In genomic region chr11:3835752-3836151, GRCh38 we compare ENCODE assay signal across 12 cellular contexts. TPM values are rescaled to one million over a fixed set of nuclear protein-coding genes. Genes with fewer than 3 reads are reported as not detected.
DNase-seq lines count a peak whose midpoint lies in the region; ATAC-seq and TF ChIP-seq lines count a peak whose summit lies in the region.
"Had no signal": no experiment of that assay in that cellular context is flagged by ENCODE, and none has a peak within 500 bp of the region (broad histone marks: within the 10 kb centered on the region; RNA-seq: fewer than 3 reads in every experiment).

No MANE protein-coding gene starts in this region.

- no peaks in the 10 kb centered on the region for H3F3A ChIP-seq in PC-9 (ENCODE audit: insufficient read depth, low read depth)

- no peak overlapping the region for H3K4me3 Mint-ChIP-seq in HFFc6
- H3K4me3 Mint-ChIP-seq in activated CD4-positive, alpha-beta memory T cell treated with anti-CD3 and anti-CD28 coated beads for 36 hours, result peak overlapping the region; percentile 64

- H3K9me3 Mint-ChIP-seq in HFFc6, result no peaks in the 10 kb centered on the region
- no peaks in the 10 kb centered on the region for H3K9me3 Mint-ChIP-seq in activated CD4-positive, alpha-beta memory T cell treated with anti-CD3 and anti-CD28 coated beads for 36 hours

- ATAC-seq in heart right ventricle (peak in 6 of 8 donors; percentile 11 to 42 (median 34)), HG03159 (IDR thresholded peaks at IDR 0.05; ENCODE audit: unreplicated experiment) (no peak), GM18870 (IDR thresholded peaks at IDR 0.05; ENCODE audit: unreplicated experiment) (no peak)

- H3K36me3 ChIP-seq in heart right ventricle (peaks cover 0 to 31% (median 0%) of the 10 kb centered on the region in 9 donors), skeletal muscle tissue (ENCODE audit: control insufficient read depth in 3 of 3, insufficient read depth in 3 of 3, low read length in 3 of 3) (peaks cover 0 to 3% (median 0%) of the 10 kb centered on the region in 3 donors), PC-9 (ENCODE audit: low read depth) (no peaks in the 10 kb centered on the region)

- CTCF ChIA-PET in activated CD4-positive, alpha-beta memory T cell treated with anti-CD3 and anti-CD28 coated beads for 36 hours (lab: Charles Lee), result interaction anchor here (0.6 to 23.7 kb wide), 5 partner anchors 11 to 321 kb away, joined by 3 to 756 read pairs (median 24); partner anchors contain the start of genes PGAP2 and STIM1
- CTCF ChIA-PET in PC-9 (lab: Charles Lee), result interaction anchor here (0.6 kb wide), 1 partner anchor 16 kb away, joined by 10 read pairs; no protein-coding TSS in a partner anchor

- no peak overlapping the region for H3K4me2 ChIP-seq in PC-9

- H4K20me1 ChIP-seq in PC-9 (ENCODE audit: insufficient read depth), result no peaks in the 10 kb centered on the region

- WGBS in heart right ventricle, 2 donors, result 56 to 64% methylated on average over 5 of the region's 5 CpGs

- peaks cover 34 to 95% (median 81%) of the 10 kb centered on the region in 9 donors for H3K4me1 ChIP-seq in heart right ventricle
- peaks cover 34 to 56% (median 43%) of the 10 kb centered on the region in 3 donors for H3K4me1 ChIP-seq in skeletal muscle tissue (ENCODE audit: control insufficient read depth in 3 of 3, insufficient read depth in 3 of 3, low read length in 3 of 3)
- 0 out of 2 replicates have a peak, but pooled peaks cover 3% of the 10 kb centered on the region for H3K4me1 ChIP-seq in PC-9 (replicated peaks; ENCODE audit: insufficient read depth)

- peaks cover 52% of the 10 kb centered on the region for H3K4me1 Mint-ChIP-seq in HFFc6 (ENCODE audit: low read depth)
- peaks cover 72% of the 10 kb centered on the region for H3K4me1 Mint-ChIP-seq in activated CD4-positive, alpha-beta memory T cell treated with anti-CD3 and anti-CD28 coated beads for 36 hours (ENCODE audit: low read depth)

- no peaks in the 10 kb centered on the region for H3K9me2 ChIP-seq in PC-9 (ENCODE audit: insufficient read depth)

- TF ChIP-seq CTCF in HFFc6 (IDR thresholded peaks at IDR 0.05), result no peak
- TF ChIP-seq CTCF in heart right ventricle (IDR thresholded peaks at IDR 0.05), result no peak
- no peak for TF ChIP-seq CTCF in PC-9 (conservative IDR thresholded peaks at IDR 0.05)

- H2AFZ ChIP-seq in PC-9, result no peak overlapping the region

- H3K9me3 ChIP-seq in heart right ventricle, result no peaks in the 10 kb centered on the region
- H3K9me3 ChIP-seq in skeletal muscle tissue (ENCODE audit: control insufficient read depth in 3 of 3, low read length in 3 of 3), result no peaks in the 10 kb centered on the region
- no peaks in the 10 kb centered on the region for H3K9me3 ChIP-seq in PC-9 (ENCODE audit: insufficient read depth, low read depth)

- H3K4me3 ChIP-seq in heart right ventricle (peak overlapping the region in 1 of 10 donors; percentile 97), skeletal muscle tissue (ENCODE audit: low read length in 3 of 3) (no peak overlapping the region), PC-9 (no peak overlapping the region)
- H3K4me3 ChIP-seq: lung had no signal

- no peak overlapping the region for H3K9ac ChIP-seq in skeletal muscle tissue (ENCODE audit: low read depth in 1 of 3, low read length in 3 of 3)

- peaks cover 26% of the 10 kb centered on the region for H3K36me3 Mint-ChIP-seq in HFFc6 (ENCODE audit: low read depth)
- H3K36me3 Mint-ChIP-seq in activated CD4-positive, alpha-beta memory T cell treated with anti-CD3 and anti-CD28 coated beads for 36 hours, result peaks cover 64% of the 10 kb centered on the region

- H3K27me3 ChIP-seq in heart right ventricle, result no peaks in the 10 kb centered on the region
- H3K27me3 ChIP-seq in skeletal muscle tissue (ENCODE audit: control insufficient read depth in 3 of 3, insufficient read depth in 3 of 3, low read length in 3 of 3), result no peaks in the 10 kb centered on the region
- H3K27me3 ChIP-seq in PC-9 (ENCODE audit: insufficient read depth, low read depth), result no peaks in the 10 kb centered on the region

- H3K79me2 ChIP-seq in PC-9 (ENCODE audit: low read depth), result peaks cover 38% of the 10 kb centered on the region

- H3K27ac ChIP-seq in heart right ventricle (peak overlapping the region in 8 of 10 donors; percentile 8 to 100 (median 60)), skeletal muscle tissue (ENCODE audit: low read depth, low read length) (peak overlapping the region; percentile 52), PC-9 (no peak overlapping the region)

- no peaks in the 10 kb centered on the region for H3K27me3 Mint-ChIP-seq in HFFc6 (ENCODE audit: insufficient read depth)
- no peaks in the 10 kb centered on the region for H3K27me3 Mint-ChIP-seq in activated CD4-positive, alpha-beta memory T cell treated with anti-CD3 and anti-CD28 coated beads for 36 hours

- DNase-seq in HFFc6 (no peak), heart right ventricle (peak in 1 of 2 donors; percentile 36), NCI-H82 (lab: John Stamatoyannopoulos, UW) (no peak), PC-9 (no peak)
- no peak for DNase-seq in activated CD4-positive, alpha-beta memory T cell treated with anti-CD3 and anti-CD28 coated beads for 36 hours
- DNase-seq: DMS53, NCI-H1436 treated with DMSO at 0.1 percent for 48 hours, PC-3 had no signal

- intact Hi-C loops in activated CD4-positive, alpha-beta memory T cell treated with anti-CD3 and anti-CD28 coated beads for 36 hours (cut with micrococcal nuclease), result no loop called here
- intact Hi-C loops in heart right ventricle (cut with DNase I) (loop anchor here in 2 of 10 donors (5.0 kb wide), 2 partner anchors 38 to 378 kb away; partner anchors contain the start of gene NUP98 (in 1 of the 2)), PC-9 (cut with micrococcal nuclease; ENCODE audit: unreplicated experiment) (no loop called here)

- POLR2A ChIA-PET in activated CD4-positive, alpha-beta memory T cell treated with anti-CD3 and anti-CD28 coated beads for 36 hours (lab: Charles Lee), result interaction anchor here (0.7 to 1.2 kb wide), 4 partner anchors 19 to 38 kb away, joined by 3 to 6 read pairs (median 4); partner anchors contain the start of gene NUP98
- POLR2A ChIA-PET in PC-9 (lab: Charles Lee; ENCODE audit: unreplicated experiment), result no interaction called here

- no TSS peak for BruUV-seq in PC-9 (replicated peaks; lab: Mats Ljungman, UMichigan)

- H3K27ac Mint-ChIP-seq in HFFc6, result peak overlapping the region; percentile 8; the same call in 1 of the 2 replicates
- peak overlapping the region; percentile 92 for H3K27ac Mint-ChIP-seq in activated CD4-positive, alpha-beta memory T cell treated with anti-CD3 and anti-CD28 coated beads for 36 hours

RNA-seq across cellular contexts. Expression of gene RHOG, which starts 5.0 kb away (rescaled TPM):
- total RNA-seq in HFFc6 (2021; fragmentation: NEBNext Ultra II Directional; extraction: Animal tissue kit (Norgen Biotek cat#: 25700)), result 10 to 100 TPM; 57.8 to 72.3 (median 66.4) TPM
- total RNA-seq in activated CD4-positive, alpha-beta memory T cell treated with anti-CD3 and anti-CD28 coated beads for 36 hours, result 100 to 1,000 TPM; 181 to 186 TPM
- 10 to 100 TPM; 15.3 to 46.9 (median 20.3) TPM for total RNA-seq in heart right ventricle
- 10 to 100 TPM; 19.3 to 55.7 TPM for polyA plus RNA-seq in heart right ventricle
- 1.6 TPM for total RNA-seq in skeletal muscle tissue
- total RNA-seq in PC-9 (2021), result 31.0 and 36.1 TPM in 2 replicates

RNA-seq across cellular contexts. Expression of gene STIM1, which starts 19.7 kb away (rescaled TPM):
- 10 to 100 TPM; 27.6 to 33.1 (median 30.7) TPM for total RNA-seq in HFFc6 (2021; fragmentation: NEBNext Ultra II Directional; extraction: Animal tissue kit (Norgen Biotek cat#: 25700))
- 10 to 100 TPM; 55.9 to 61.1 TPM for total RNA-seq in activated CD4-positive, alpha-beta memory T cell treated with anti-CD3 and anti-CD28 coated beads for 36 hours
- total RNA-seq in heart right ventricle, result 10 to 100 TPM; 25.8 to 55.7 (median 39.9) TPM
- 10 to 100 TPM; 11.9 to 37.6 TPM for polyA plus RNA-seq in heart right ventricle
- 54.8 TPM for total RNA-seq in skeletal muscle tissue
- 26.8 and 28.3 TPM in 2 replicates for total RNA-seq in PC-9 (2021)

RNA-seq across cellular contexts. Expression of gene PGAP2, which starts 27.4 kb away (rescaled TPM):
- 10 to 100 TPM; 14.5 to 19.7 (median 17.1) TPM for total RNA-seq in HFFc6 (2021; fragmentation: NEBNext Ultra II Directional; extraction: Animal tissue kit (Norgen Biotek cat#: 25700))
- total RNA-seq in activated CD4-positive, alpha-beta memory T cell treated with anti-CD3 and anti-CD28 coated beads for 36 hours, result 10 to 100 TPM; 27.4 to 30.2 TPM
- total RNA-seq in heart right ventricle (10 to 100 TPM; 17.2 to 29.8 (median 20.9) TPM), skeletal muscle tissue (8.9 TPM), PC-9 (2021) (37.7 and 39.5 TPM in 2 replicates)
- polyA plus RNA-seq in heart right ventricle, result 10 to 100 TPM; 12.7 to 25.9 TPM

RNA-seq across cellular contexts. Expression of gene NUP98, which starts 38.4 kb away (rescaled TPM):
- total RNA-seq in HFFc6 (2021; fragmentation: NEBNext Ultra II Directional; extraction: Animal tissue kit (Norgen Biotek cat#: 25700)), result 10 to 100 TPM; 81.4 to 96.7 (median 85.6) TPM
- 100 to 1,000 TPM in 1 of 2 experiments, 10 to 100 TPM in 1; 90.6 to 104 TPM for total RNA-seq in activated CD4-positive, alpha-beta memory T cell treated with anti-CD3 and anti-CD28 coated beads for 36 hours
- total RNA-seq in heart right ventricle, result 10 to 100 TPM; 34.8 to 65.5 (median 48.1) TPM
- 10 to 100 TPM; 11.1 to 21.5 TPM for polyA plus RNA-seq in heart right ventricle
- total RNA-seq in skeletal muscle tissue, result 75.2 TPM
- 49.8 and 59.7 TPM in 2 replicates for total RNA-seq in PC-9 (2021)

Comparison
In these comparisons a context has a peak if more than half of its experiments do, and no peak if none do; other contexts are left out.
1. ATAC-seq: peak in heart right ventricle (6 of 8); none in HG03159 (single experiment) and GM18870 (single experiment).